ENCODE assay signal across 27 cellular contexts in the genomic region with DNA sequence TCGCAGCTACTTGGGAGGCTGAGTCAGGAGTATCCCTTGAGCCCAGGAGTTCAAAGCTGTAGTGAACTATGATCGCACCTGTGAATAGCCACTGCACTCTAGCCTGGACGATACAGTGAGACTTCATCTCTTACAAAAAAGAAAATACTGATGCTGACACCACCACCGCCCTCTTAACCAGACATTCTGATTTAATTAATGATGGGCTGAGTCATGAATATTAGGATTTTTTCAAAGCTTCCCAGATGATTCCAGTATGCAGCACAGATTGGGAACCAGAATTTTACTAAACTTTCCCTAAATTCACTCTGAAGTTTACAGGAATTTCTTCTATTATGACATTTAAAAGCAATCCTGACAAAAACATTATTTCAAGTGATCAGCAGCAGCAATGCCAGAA.
"Had no signal": no experiment of that assay in that cellular context is flagged by ENCODE, and none has a peak within 500 bp of the region (broad histone marks: within the 10 kb centered on the region; RNA-seq: fewer than 3 reads in every experiment).

No MANE protein-coding gene starts in this region.

- DNase-seq: hypothalamus; immature natural killer cell; kidney; left colon; left lung; mesendoderm; naive B cell; natural killer cell; nephron progenitor cell; occipital lobe; ovary; right lobe of liver; stimulated activated CD4-positive, alpha-beta T cell treated with anti-CD3 and anti-CD28 coated beads, Interleukin-1b, Interleukin-23, amount 100 ng/mL, for 48 hours; stimulated activated CD4-positive, alpha-beta T cell treated with anti-CD3 and anti-CD28 coated beads, Interleukin-2, amount 100 ng/mL, for 48 hours; stimulated activated CD4-positive, alpha-beta T cell treated with anti-CD3 and anti-CD28 coated beads, Interleukin-4, amount 100 ng/mL, for 4 hours; stimulated activated CD8-positive, alpha-beta memory T cell treated with anti-CD3 and anti-CD28 coated beads, Interleukin-4, amount 100 ng/mL, for 48 hours; stimulated activated naive CD4-positive, alpha-beta T cell treated with Interleukin-2 at 50 U/mL for 16 hours; stimulated activated naive CD8-positive, alpha-beta T cell treated with anti-CD3 and anti-CD28 coated beads, Interleukin-15, amount 100 ng/mL, for 72 hours; substantia nigra; uterus had no signal

- H3K4me1 ChIP-seq: left lung, neural progenitor cell, right atrium auricular region, right lobe of liver, tibial nerve, uterus had no signal

- H3K27me3 ChIP-seq: left lung, neural progenitor cell, neutrophil, ovary, right atrium auricular region, right lobe of liver, tibial nerve, uterus had no signal

- H3K4me2 ChIP-seq: neural progenitor cell, smooth muscle cell had no signal

- ATAC-seq: left colon; left lung; natural killer cell; right lobe of liver; stimulated activated memory B cell treated with anti-CD40 and anti-IgM and Interleukin-4, amounts not matched to agents 10 μg/mL and 1 μg/mL and 100 μg/mL, for 72 hours; stimulated activated naive CD8-positive, alpha-beta T cell treated with anti-CD3 and anti-CD28 coated beads, Interleukin-15, amount 100 ng/mL, for 72 hours had no signal

- H2AFZ ChIP-seq: neural progenitor cell had no signal

- H3K27ac ChIP-seq: left lung, neural progenitor cell, neutrophil, ovary, right atrium auricular region, right lobe of liver, tibial nerve, uterus had no signal

- H3K36me3 ChIP-seq: left lung, neural progenitor cell, neutrophil, ovary, right atrium auricular region, right lobe of liver, tibial nerve, uterus had no signal

- H3K9me3 ChIP-seq: left lung, neutrophil, ovary, right atrium auricular region, right lobe of liver, uterus had no signal

- H3K9ac ChIP-seq: neural progenitor cell had no signal

- H3K4me3 ChIP-seq: left lung, lung, neural progenitor cell, ovary, right atrium auricular region, right lobe of liver, smooth muscle cell, tibial nerve, uterus had no signal
